In the genomic region with DNA sequence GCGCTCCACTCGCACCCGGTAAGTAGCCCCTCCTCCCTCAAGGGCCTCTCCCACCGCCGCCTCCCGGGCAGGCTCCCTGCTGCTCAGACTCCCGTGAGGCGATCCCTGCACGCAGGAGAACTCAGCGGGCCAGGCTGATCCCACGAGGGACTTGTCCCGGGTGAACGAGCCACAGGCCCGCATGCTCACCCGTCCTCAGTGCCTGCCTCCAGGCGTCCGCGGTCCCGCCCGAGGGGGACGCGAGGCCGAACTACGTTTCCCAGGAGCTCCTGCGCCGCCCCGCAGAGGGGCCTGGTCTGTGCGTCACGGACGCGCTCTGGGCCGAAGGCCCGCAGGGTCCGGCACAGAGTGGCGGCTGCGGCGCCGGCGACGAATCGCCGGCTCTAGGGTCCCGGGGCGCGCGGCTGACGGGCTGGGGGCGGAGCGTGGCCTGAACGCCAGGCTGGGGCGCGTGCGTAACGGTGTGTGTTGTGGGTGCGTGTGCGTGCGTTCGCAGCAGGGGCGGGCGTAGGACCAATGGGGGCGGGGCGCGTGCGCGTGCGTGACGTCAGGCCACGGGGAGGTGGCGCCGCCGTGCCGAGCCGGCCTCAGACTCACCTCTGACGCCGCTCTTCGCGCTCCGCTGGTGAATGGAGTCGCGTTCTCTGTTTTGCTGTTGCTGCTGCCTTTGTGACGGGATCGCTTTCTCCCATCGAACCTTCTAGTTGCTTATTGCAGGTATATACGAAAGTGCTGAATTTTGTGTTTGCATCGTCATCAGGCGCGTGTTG, we compare ENCODE assay signal across 8 cellular contexts. TPM values are rescaled to one million over a fixed set of nuclear protein-coding genes. Genes with fewer than 3 reads are reported as not detected.
A peak's percentile ranks its signal among the peaks of the same experiment; 100 is the strongest.
DNase-seq lines count a peak whose midpoint lies in the region; ATAC-seq and TF ChIP-seq lines count a peak whose summit lies in the region.

ZNF10 (plus strand) TSS at position 590 of the 770 bp plus-strand sequence. CDS start 13,866 bp downstream, outside the sequence.
ZNF891 (minus strand) TSS at position 237 of the 770 bp plus-strand sequence. CDS start 8,356 bp downstream, outside the sequence.

- ATAC-seq in HG02571 (IDR thresholded peaks at IDR 0.05; ENCODE audit: unreplicated experiment) (peak; percentile 93), Right ventricle myocardium inferior (peak; percentile 98)
- peak; percentile 91 for ATAC-seq in activated naive CD8-positive, alpha-beta T cell treated with anti-CD3 and anti-CD28 coated beads, Interleukin-2, amount 10 ng/mL, durations not matched to agents 7 days and 5 days (ENCODE audit: low read depth)

- peak within 1 kb of the TSS; percentile 95 for H3K4me3 Mint-ChIP-seq in activated naive CD8-positive, alpha-beta T cell treated with anti-CD3 and anti-CD28 coated beads, Interleukin-2, amount 10 ng/mL, durations not matched to agents 7 days and 5 days

- POLR2A ChIA-PET in activated naive CD8-positive, alpha-beta T cell treated with anti-CD3 and anti-CD28 coated beads, Interleukin-2, amount 10 ng/mL, durations not matched to agents 7 days and 5 days (lab: Charles Lee) = interaction anchor here (0.9 to 2.2 kb wide), 8 partner anchors 49 to 221 kb away, joined by 3 to 12 read pairs (median 6); partner anchors contain the start of genes ZNF26, ZNF268 and ZNF84

- 0 to 1% (median 0%) methylated on average over 69 to 87 of the region's 87 CpGs for WGBS in ovary, 3 donors
- 0% methylated on average over 18 to 60 of the region's 87 CpGs for WGBS in thyroid gland, 2 donors

- TF ChIP-seq CTCF in GM06990 (IDR thresholded peaks at IDR 0.05; ENCODE audit: insufficient read depth, low read length, poor library complexity, severe bottlenecking) = no peak
- no peak for TF ChIP-seq CTCF in NB4 (IDR thresholded peaks at IDR 0.05; ENCODE audit: low read depth, low read length)
- peak in 2 of 3 donors; percentile 5 to 26 for TF ChIP-seq CTCF in ovary (IDR thresholded peaks at IDR 0.05)
- TF ChIP-seq CTCF in thyroid gland (IDR thresholded peaks at IDR 0.05) = peak in 1 of 6 experiments; percentile 6

- H3K27me3 ChIP-seq in GM06990 (replicated peaks; ENCODE audit: control insufficient read depth, insufficient read depth, low read length) (no peaks in the 10 kb centered on the region), ovary (no peaks in the 10 kb centered on the region), thyroid gland (no peaks in the 10 kb centered on the region)

- peaks cover 52% of the 10 kb centered on the region for H3K36me3 Mint-ChIP-seq in activated naive CD8-positive, alpha-beta T cell treated with anti-CD3 and anti-CD28 coated beads, Interleukin-2, amount 10 ng/mL, durations not matched to agents 7 days and 5 days

- peak; percentile 36 for TF ChIP-seq EP300 in ovary (IDR thresholded peaks at IDR 0.05)

- peak within 1 kb of the TSS; percentile 95 for H3K27ac ChIP-seq in ovary
- H3K27ac ChIP-seq in thyroid gland = peak within 1 kb of the TSS; percentile 90 to 95 (median 94)

- H3K9me3 ChIP-seq in ovary = peaks cover 3 to 44% of the 10 kb centered on the region in 2 donors
- H3K9me3 ChIP-seq in thyroid gland = no peaks in the 10 kb centered on the region

- H3K9me3 Mint-ChIP-seq in activated naive CD8-positive, alpha-beta T cell treated with anti-CD3 and anti-CD28 coated beads, Interleukin-2, amount 10 ng/mL, durations not matched to agents 7 days and 5 days = peaks cover 31% of the 10 kb centered on the region

- H3K4me1 ChIP-seq in ovary (ENCODE audit: insufficient read depth) = no peaks in the 10 kb centered on the region
- H3K4me1 ChIP-seq in thyroid gland = peaks cover 6 to 14% of the 10 kb centered on the region in 2 donors

- no peaks in the 10 kb centered on the region for H3K27me3 Mint-ChIP-seq in activated naive CD8-positive, alpha-beta T cell treated with anti-CD3 and anti-CD28 coated beads, Interleukin-2, amount 10 ng/mL, durations not matched to agents 7 days and 5 days

- H3K4me1 Mint-ChIP-seq in activated naive CD8-positive, alpha-beta T cell treated with anti-CD3 and anti-CD28 coated beads, Interleukin-2, amount 10 ng/mL, durations not matched to agents 7 days and 5 days = peaks cover 16% of the 10 kb centered on the region

- peak within 1 kb of the TSS; percentile 99 for H3K27ac Mint-ChIP-seq in activated naive CD8-positive, alpha-beta T cell treated with anti-CD3 and anti-CD28 coated beads, Interleukin-2, amount 10 ng/mL, durations not matched to agents 7 days and 5 days

- TF ChIP-seq POLR2A in NB4 (IDR thresholded peaks at IDR 0.05; ENCODE audit: extremely low read depth, insufficient read length) (peak; percentile 79), ovary (IDR thresholded peaks at IDR 0.05) (peak; percentile 64), thyroid gland (IDR thresholded peaks at IDR 0.05) (peak in 1 of 2 donors; percentile 95)

- intact Hi-C loops in Right ventricle myocardium inferior (cut with DNase I) (loop anchor here (1.0 kb wide), 2 partner anchors 50 to 51 kb away; partner anchors contain the start of genes ZNF140 and ZNF268), ovary (cut with DNase I) (no loop called here), thyroid gland (cut with DNase I) (no loop called here)

- H3K36me3 ChIP-seq in GM06990 (ENCODE audit: control insufficient read depth, insufficient read depth, low read length) = peaks cover 2% of the 10 kb centered on the region
- H3K36me3 ChIP-seq in ovary = no peaks in the 10 kb centered on the region
- peaks cover 5 to 12% of the 10 kb centered on the region in 2 donors for H3K36me3 ChIP-seq in thyroid gland

- DNase-seq in GM06990 (ENCODE audit: extremely low read depth, insufficient read length) (peak; percentile 99), NB4 (ENCODE audit: low read depth) (peak; percentile 99), SKM-1 (lab: John Stamatoyannopoulos, UW; ENCODE audit: unreplicated experiment) (peak; percentile 32), Right ventricle myocardium inferior (ENCODE audit: missing footprints) (peak; percentile 99), ovary (peak; percentile 95 to 99 (median 98)), thyroid gland (peak; percentile 96)
- DNase-seq in activated naive CD8-positive, alpha-beta T cell treated with anti-CD3 and anti-CD28 coated beads, Interleukin-2, amount 10 ng/mL, durations not matched to agents 7 days and 5 days = peak; percentile 98

- peak within 1 kb of the TSS; percentile 87 for H3K4me3 ChIP-seq in GM06990 (replicated peaks; ENCODE audit: low read depth, low read length)
- H3K4me3 ChIP-seq in NB4 (ENCODE audit: low read depth, low read length) = peak within 1 kb of the TSS; percentile 81
- peak within 1 kb of the TSS; percentile 80 for H3K4me3 ChIP-seq in ovary
- H3K4me3 ChIP-seq in thyroid gland (replicated peaks in 1 of 3) = peak within 1 kb of the TSS; percentile 63 to 86 (median 76)

RNA-seq across cellular contexts. Expression of gene ZNF10, which starts in this region (rescaled TPM):
- total RNA-seq in activated naive CD8-positive, alpha-beta T cell treated with anti-CD3 and anti-CD28 coated beads, Interleukin-2, amount 10 ng/mL, durations not matched to agents 7 days and 5 days = 10 to 100 TPM; 10.8 to 15.4 TPM
- total RNA-seq in Right ventricle myocardium inferior (5.4 TPM), ovary (10 to 100 TPM; 13.6 to 38.8 (median 22.0) TPM), thyroid gland (10 to 100 TPM; 27.8 to 50.0 (median 37.6) TPM)
- 10 to 100 TPM in 1 of 2 donors, 1 to 10 TPM in 1; 9.6 to 10.4 TPM for polyA plus RNA-seq in ovary

RNA-seq across cellular contexts. Expression of gene ZNF891, which starts in this region (rescaled TPM):
- total RNA-seq in activated naive CD8-positive, alpha-beta T cell treated with anti-CD3 and anti-CD28 coated beads, Interleukin-2, amount 10 ng/mL, durations not matched to agents 7 days and 5 days = 1 to 10 TPM; 3.9 to 4.0 TPM
- total RNA-seq in Right ventricle myocardium inferior (1.2 TPM), ovary (1 to 10 TPM; 4.1 to 5.5 (median 4.7) TPM), thyroid gland (1 to 10 TPM; 4.6 to 7.0 (median 6.0) TPM)
- 1 to 10 TPM; 1.2 to 2.9 TPM for polyA plus RNA-seq in ovary

Comparison
In these comparisons a context has a peak if more than half of its experiments do, and no peak if none do; other contexts are left out.
1. Peak in every context shown above with its lines: DNase-seq, ATAC-seq, H3K4me3 ChIP-seq and H3K27ac ChIP-seq.
2. DNase-seq: peak in every context shown above with its lines; median percentile 99 in GM06990; 99 in NB4; 99 in Right ventricle myocardium inferior; 98 in activated naive CD8-positive, alpha-beta T cell treated with anti-CD3 and anti-CD28 coated beads, Interleukin-2, amount 10 ng/mL, durations not matched to agents 7 days and 5 days; 98 in ovary; 96 in thyroid gland; 32 in SKM-1.
3. CTCF ChIP-seq: peak in ovary (2 of 3); none in GM06990 (single experiment) and NB4 (single experiment).